16 cellular contexts compared by ENCODE assay signal in the genomic region with DNA sequence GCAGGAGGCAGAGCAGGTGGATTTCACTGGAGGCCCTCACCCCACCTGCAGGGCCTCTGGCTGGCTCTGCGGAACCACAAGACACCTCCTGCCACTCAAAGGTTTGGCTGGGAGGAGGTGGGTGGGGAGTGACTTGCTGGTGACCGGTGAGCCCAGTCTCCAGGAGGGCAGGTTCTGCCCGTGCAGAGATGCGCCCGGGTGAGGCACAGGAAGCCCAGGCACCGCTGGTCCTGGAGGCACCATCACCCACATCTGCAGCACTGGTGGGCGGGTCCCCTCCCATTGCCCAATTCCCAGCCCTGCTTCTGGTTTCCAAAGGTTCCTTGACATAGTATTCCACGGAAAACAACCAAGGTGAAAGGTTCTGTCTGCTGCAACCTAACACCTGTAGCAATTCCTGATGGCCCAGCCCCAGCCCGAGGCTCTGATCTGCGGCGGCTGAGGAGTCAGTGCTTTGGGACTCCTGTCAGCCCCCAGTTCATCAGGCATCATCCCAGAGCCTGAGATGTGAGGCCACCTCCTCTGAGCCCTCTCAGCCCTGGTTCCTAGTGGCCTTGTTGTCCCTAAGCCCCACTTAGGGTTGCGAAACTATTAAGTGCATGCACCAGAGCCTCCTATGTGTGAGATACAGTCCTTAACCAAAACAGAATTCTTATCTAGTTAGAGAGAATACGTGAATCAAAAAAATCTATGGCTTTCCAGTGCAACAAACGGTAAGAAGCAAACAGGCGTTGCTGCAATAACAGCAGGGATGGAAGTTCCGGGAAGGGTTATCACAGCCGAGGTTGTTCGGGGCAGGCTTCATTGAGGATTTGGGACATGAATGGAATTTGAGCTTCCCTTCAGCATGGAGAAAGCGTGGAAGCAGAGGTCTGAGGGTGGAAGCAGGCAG.
DNase-seq lines count a peak whose midpoint lies in the region; ATAC-seq and TF ChIP-seq lines count a peak whose summit lies in the region.
"Had no signal": no experiment of that assay in that cellular context is flagged by ENCODE, and none has a peak within 500 bp of the region (broad histone marks: within the 10 kb centered on the region; RNA-seq: fewer than 3 reads in every experiment).

No MANE protein-coding gene starts in this region.

- DNase-seq in GM23338 (ENCODE audit: low spot score) (no peak), PC-9 (peak; percentile 66 to 82), epithelial cell of esophagus (ENCODE audit: low read depth) (peak; percentile 27), trophoblast cell (peak; percentile 94), left lobe of liver (ENCODE audit: low spot score) (no peak), substantia nigra (lab: John Stamatoyannopoulos, UW) (no peak), G401 (ENCODE audit: low spot score) (no peak)
- DNase-seq in activated CD4-positive, alpha-beta T cell treated with anti-CD3 and anti-CD28 coated beads, Interleukin-2, amount 50 U/mL, for 1 hour: no peak
- DNase-seq: BE2C, NCI-H1105, NCI-H345 had no signal

- H3K9me2 ChIP-seq in GM23338 (ENCODE audit: insufficient read depth) (no peaks in the 10 kb centered on the region), PC-9 (ENCODE audit: insufficient read depth) (no peaks in the 10 kb centered on the region)

- no peak for TF ChIP-seq CTCF in GM23338 (conservative IDR thresholded peaks at IDR 0.05; ENCODE audit: low read depth in 2 of 2)
- 0 out of 2 replicates have a peak, but pooled peaks have one; percentile 8 for TF ChIP-seq CTCF in PC-9 (conservative IDR thresholded peaks at IDR 0.05)
- no peak for TF ChIP-seq CTCF in epithelial cell of esophagus (IDR thresholded peaks at IDR 0.05; ENCODE audit: insufficient read depth, low read depth, low read length, missing control alignments)

- no CpG with 5 or more reads among the region's 19 CpGs for WGBS in trophoblast cell (ENCODE audit: extremely low coverage, insufficient coverage, insufficient read length)

- no peaks in the 10 kb centered on the region for H3K36me3 Mint-ChIP-seq in GM23338 (ENCODE audit: low read depth)
- H3K36me3 Mint-ChIP-seq: activated naive CD4-positive, alpha-beta T cell treated with anti-CD3 and anti-CD28 coated beads, Interleukin-2, amount 50 U/mL, for 24 hours; WTC11 had no signal

- H3K9ac ChIP-seq in trophoblast cell (ENCODE audit: low read length): no peak overlapping the region

- peak overlapping the region; percentile 99 for H2BK12ac ChIP-seq in trophoblast cell (ENCODE audit: low read length)

- H3K4me1 Mint-ChIP-seq in GM23338: peaks cover 42% of the 10 kb centered on the region

- H4K8ac ChIP-seq in trophoblast cell (ENCODE audit: low read depth, low read length): peak overlapping the region; percentile 89

- peak overlapping the region; percentile 99 for H2AK5ac ChIP-seq in trophoblast cell (ENCODE audit: low read length)

- H3K79me2 ChIP-seq in GM23338 (replicated peaks; ENCODE audit: insufficient read depth): no peaks in the 10 kb centered on the region
- H3K79me2 ChIP-seq in PC-9 (ENCODE audit: low read depth): peaks cover 13% of the 10 kb centered on the region
- peaks cover 35% of the 10 kb centered on the region for H3K79me2 ChIP-seq in trophoblast cell (ENCODE audit: control insufficient read depth, insufficient read depth, low read length, poor library complexity)

- H3K27ac ChIP-seq in GM23338 (ENCODE audit: low read depth) (no peak overlapping the region), PC-9 (peak overlapping the region; percentile 99), trophoblast cell (ENCODE audit: low read depth, low read length) (peak overlapping the region; percentile 99), substantia nigra (ENCODE audit: low read depth, low read length, poor library complexity, severe bottlenecking) (no peak overlapping the region)
- H3K27ac ChIP-seq: breast epithelium, right atrium auricular region, upper lobe of left lung had no signal

- no peak overlapping the region for H3K4me3 Mint-ChIP-seq in GM23338
- H3K4me3 Mint-ChIP-seq: activated naive CD4-positive, alpha-beta T cell treated with anti-CD3 and anti-CD28 coated beads, Interleukin-2, amount 50 U/mL, for 24 hours; WTC11 had no signal

- H3F3A ChIP-seq in GM23338 (replicated peaks; ENCODE audit: low read depth): no peaks in the 10 kb centered on the region
- peaks cover 51% of the 10 kb centered on the region for H3F3A ChIP-seq in PC-9 (ENCODE audit: insufficient read depth, low read depth)

- CTCF ChIA-PET in PC-9 (lab: Charles Lee): interaction anchor here (0.8 to 1.0 kb wide), 2 partner anchors 33 to 41 kb away, joined by 3 to 4 read pairs; no protein-coding TSS in a partner anchor

- in situ Hi-C loops in G401 (cut with HindIII; ENCODE audit: low sequenced_read_pairs): no loop called here

- POLR2A ChIA-PET in PC-9 (lab: Charles Lee; ENCODE audit: unreplicated experiment): interaction anchor here (0.6 to 1.0 kb wide), 3 partner anchors 27 to 62 kb away, joined by 6 to 16 read pairs (median 7); no protein-coding TSS in a partner anchor

- H3K9me3 ChIP-seq in PC-9 (ENCODE audit: insufficient read depth, low read depth) (no peaks in the 10 kb centered on the region), trophoblast cell (ENCODE audit: insufficient read depth, low read depth, low read length) (no peaks in the 10 kb centered on the region)
- H3K9me3 ChIP-seq: BE2C, breast epithelium, right atrium auricular region, upper lobe of left lung had no signal

- ATAC-seq in GM23338 (no peak), left lobe of liver (no peak)

- peak overlapping the region; percentile 81; the same call in 1 of the 2 replicates for H2AFZ ChIP-seq in GM23338
- H2AFZ ChIP-seq in PC-9: peak overlapping the region; percentile 65; the same call in 1 of the 2 replicates
- H2AFZ ChIP-seq in trophoblast cell (ENCODE audit: insufficient read depth, low read length, poor library complexity): peak overlapping the region; percentile 42

- H3K23ac ChIP-seq in trophoblast cell (ENCODE audit: low read length): no peak overlapping the region

- intact Hi-C loops in PC-9 (cut with micrococcal nuclease; ENCODE audit: unreplicated experiment): no loop called here

- H3K4me2 ChIP-seq in GM23338 (no peak overlapping the region), PC-9 (peak overlapping the region; percentile 75), trophoblast cell (ENCODE audit: low read length) (no peak overlapping the region)

- H3K27me3 ChIP-seq in GM23338 (ENCODE audit: insufficient read depth) (no peaks in the 10 kb centered on the region), PC-9 (ENCODE audit: insufficient read depth, low read depth) (no peaks in the 10 kb centered on the region), trophoblast cell (ENCODE audit: insufficient read depth, low read length) (no peaks in the 10 kb centered on the region)
- H3K27me3 ChIP-seq: BE2C, breast epithelium, right atrium auricular region, upper lobe of left lung had no signal

- H3K36me3 ChIP-seq in GM23338 (ENCODE audit: insufficient read depth) (no peaks in the 10 kb centered on the region), PC-9 (ENCODE audit: low read depth) (no peaks in the 10 kb centered on the region), trophoblast cell (ENCODE audit: control insufficient read depth in 1 of 2, insufficient read depth in 2 of 2, low read length in 2 of 2) (no peaks in the 10 kb centered on the region)
- H3K36me3 ChIP-seq: BE2C, breast epithelium, right atrium auricular region, upper lobe of left lung had no signal

- peak overlapping the region; percentile 93 for H3K18ac ChIP-seq in trophoblast cell (ENCODE audit: low read length)

- no peak overlapping the region for H3K4me3 ChIP-seq in GM23338
- peak overlapping the region; percentile 31; the same call in 1 of the 2 replicates for H3K4me3 ChIP-seq in PC-9
- no peak overlapping the region for H3K4me3 ChIP-seq in epithelial cell of esophagus (ENCODE audit: low read length)
- no peak overlapping the region for H3K4me3 ChIP-seq in trophoblast cell (ENCODE audit: low read depth, low read length)
- H3K4me3 ChIP-seq: breast epithelium, right atrium auricular region, upper lobe of left lung had no signal

- peak overlapping the region; percentile 99 for H4K91ac ChIP-seq in trophoblast cell (ENCODE audit: low read depth, low read length)

- peaks cover 88% of the 10 kb centered on the region for H3K79me1 ChIP-seq in trophoblast cell (ENCODE audit: low read length)

- peak overlapping the region; percentile 94 for H2BK5ac ChIP-seq in trophoblast cell (ENCODE audit: low read depth, low read length, poor library complexity)

- H4K20me1 ChIP-seq in GM23338 (replicated peaks; ENCODE audit: insufficient read depth): no peaks in the 10 kb centered on the region
- H4K20me1 ChIP-seq in PC-9 (ENCODE audit: insufficient read depth): no peaks in the 10 kb centered on the region

- peak overlapping the region; percentile 97 for H3K4ac ChIP-seq in trophoblast cell (ENCODE audit: low read depth, low read length)

- H3K4me1 ChIP-seq in GM23338 (ENCODE audit: insufficient read depth): peaks cover 38% of the 10 kb centered on the region
- peaks cover 95% of the 10 kb centered on the region for H3K4me1 ChIP-seq in PC-9 (replicated peaks; ENCODE audit: insufficient read depth)
- H3K4me1 ChIP-seq in trophoblast cell (ENCODE audit: control insufficient read depth in 1 of 2, insufficient read depth in 2 of 2, low read length in 2 of 2): peaks cover 71 to 76% of the 10 kb centered on the region in 2 experiments
- H3K4me1 ChIP-seq: BE2C had no signal

- peak overlapping the region; percentile 89 for H2BK120ac ChIP-seq in trophoblast cell (ENCODE audit: insufficient read depth, low read length, poor library complexity)

- H3K14ac ChIP-seq in trophoblast cell (ENCODE audit: low read length): peak overlapping the region; percentile 97

- no peak overlapping the region for H4K12ac ChIP-seq in trophoblast cell (ENCODE audit: low read depth, low read length)

- BruUV-seq in PC-9 (replicated peaks; lab: Mats Ljungman, UMichigan): no TSS peak

- no peak overlapping the region; the same call in 1 of the 2 replicates for H3K27ac Mint-ChIP-seq in GM23338
- H3K27ac Mint-ChIP-seq: activated naive CD4-positive, alpha-beta T cell treated with anti-CD3 and anti-CD28 coated beads, Interleukin-2, amount 50 U/mL, for 24 hours; WTC11 had no signal

- H3K9me3 Mint-ChIP-seq in GM23338: no peaks in the 10 kb centered on the region
- H3K9me3 Mint-ChIP-seq: activated naive CD4-positive, alpha-beta T cell treated with anti-CD3 and anti-CD28 coated beads, Interleukin-2, amount 50 U/mL, for 24 hours; WTC11 had no signal

- H3K27me3 Mint-ChIP-seq in GM23338 (ENCODE audit: insufficient read depth, low read depth, poor library complexity): peaks cover 11% of the 10 kb centered on the region
- H3K27me3 Mint-ChIP-seq: activated naive CD4-positive, alpha-beta T cell treated with anti-CD3 and anti-CD28 coated beads, Interleukin-2, amount 50 U/mL, for 24 hours had no signal

TF ChIP-seq in GM23338, 12 proteins besides CTCF, POLR2A, EP300 and RAD21 (continues in another document):
- TF ChIP-seq STAT1 (IDR thresholded peaks at IDR 0.05; ENCODE audit: unreplicated experiment): no peak

Comparison
In these comparisons a context has a peak if more than half of its experiments do, and no peak if none do; other contexts are left out.
1. DNase-seq: peak in PC-9 (2 of 2), epithelial cell of esophagus (single experiment) and trophoblast cell (2 of 2); none in GM23338 (single experiment), activated CD4-positive, alpha-beta T cell treated with anti-CD3 and anti-CD28 coated beads, Interleukin-2, amount 50 U/mL, for 1 hour (single experiment), left lobe of liver (single experiment), substantia nigra (0 of 49) and G401 (single experiment).
2. H3K27ac ChIP-seq: peak in PC-9 (single experiment) and trophoblast cell (single experiment); none in GM23338 (single experiment) and substantia nigra (single experiment).
3. Peak in every context shown above with its lines, with median percentiles within 50 percentile points of each other: H2AFZ ChIP-seq.